8 cellular contexts compared by ENCODE assay signal in genomic region chrX:40107291-40108083, GRCh38. TPM values are rescaled to one million over a fixed set of nuclear protein-coding genes. Genes with fewer than 3 reads are reported as not detected.
DNase-seq lines count a peak whose midpoint lies in the region; ATAC-seq and TF ChIP-seq lines count a peak whose summit lies in the region.

No MANE protein-coding gene starts in this region.

- H3K9me3 ChIP-seq in BE2C = no peaks in the 10 kb centered on the region
- H3K9me3 ChIP-seq in HAP-1 = no peaks in the 10 kb centered on the region

- H3K4me1 ChIP-seq in BE2C (no peaks in the 10 kb centered on the region), HAP-1 (peaks cover 48% of the 10 kb centered on the region)

- H3K4me3 ChIP-seq in BE2C (ENCODE audit: low read depth, low read length) (peak overlapping the region; percentile 53), HAP-1 (peak overlapping the region; percentile 44), epithelial cell of proximal tubule (ENCODE audit: low read depth, low read length) (peak overlapping the region; percentile 42)

- H3K4me1 Mint-ChIP-seq in natural killer cell = peaks cover 0 to 7% of the 10 kb centered on the region in 2 donors

- TF ChIP-seq CTCF in BE2C (IDR thresholded peaks at IDR 0.05; ENCODE audit: low read depth, low read length) (no peak), epithelial cell of proximal tubule (conservative IDR thresholded peaks at IDR 0.05; ENCODE audit: low read depth, low read length) (no peak), natural killer cell (IDR thresholded peaks at IDR 0.05) (no peak)

- H3K27me3 Mint-ChIP-seq in natural killer cell (ENCODE audit: low read depth in 2 of 2) = peaks cover 6 to 22% of the 10 kb centered on the region in 2 donors

- ATAC-seq in natural killer cell (peak in 1 of 3 donors; percentile 6), GM21737 (IDR thresholded peaks at IDR 0.05; ENCODE audit: unreplicated experiment) (no peak)

- in situ Hi-C loops in HAP-1 (cut with MboI; ENCODE audit: low sequenced_read_pairs) = loop anchor here (5.0 kb wide), 1 partner anchor 40 kb away; no protein-coding TSS in a partner anchor

- intact Hi-C loops in natural killer cell (cut with micrococcal nuclease) = loop anchor here (5.0 kb wide), 3 partner anchors 40 to 95 kb away; no protein-coding TSS in a partner anchor

- no peaks in the 10 kb centered on the region for H3K36me3 Mint-ChIP-seq in natural killer cell

- DNase-seq in BE2C (peak; percentile 66), HAP-1 (ENCODE audit: low spot score in 2 of 2) (peak; percentile 82 to 89), SHP77 treated with DMSO at 0.1 percent for 48 hours (lab: John Stamatoyannopoulos, UW) (peak; percentile 32), epithelial cell of proximal tubule (ENCODE audit: low read depth) (no peak), natural killer cell (no peak), iPS-NIHi11 (ENCODE audit: low spot score) (no peak), GDM1 (lab: John Stamatoyannopoulos, UW) (no peak)

- no peaks in the 10 kb centered on the region for H3K36me3 ChIP-seq in BE2C
- H3K36me3 ChIP-seq in HAP-1 (replicated peaks) = no peaks in the 10 kb centered on the region; the same call in 1 of the 2 replicates

- peak overlapping the region; percentile 26 to 70 for H3K27ac Mint-ChIP-seq in natural killer cell

- H3K9me3 Mint-ChIP-seq in natural killer cell = no peaks in the 10 kb centered on the region

- H3K27me3 ChIP-seq in BE2C = no peaks in the 10 kb centered on the region
- no peaks in the 10 kb centered on the region for H3K27me3 ChIP-seq in HAP-1 (ENCODE audit: low read depth)

- peak overlapping the region; percentile 87 for H3K4me3 Mint-ChIP-seq in natural killer cell

RNA-seq across cellular contexts. Expression of gene BCOR, which starts 9.7 kb away (rescaled TPM):
- 61.8 TPM for polyA plus RNA-seq in BE2C (2012; ENCODE audit: insufficient read depth, insufficient read length, low read depth)
- total RNA-seq in epithelial cell of proximal tubule (21.3 and 24.3 TPM in 2 replicates), natural killer cell (10 to 100 TPM; 20.0 to 35.2 (median 29.2) TPM)

Comparison
In these comparisons a context has a peak if more than half of its experiments do, and no peak if none do; other contexts are left out.
1. DNase-seq: peak in BE2C (single experiment), HAP-1 (2 of 2) and SHP77 treated with DMSO at 0.1 percent for 48 hours (single experiment); none in epithelial cell of proximal tubule (single experiment), natural killer cell (single experiment), iPS-NIHi11 (single experiment) and GDM1 (single experiment).
2. Peak in every context shown above with its lines, with median percentiles within 50 percentile points of each other: H3K4me3 ChIP-seq.